In the genomic region with DNA sequence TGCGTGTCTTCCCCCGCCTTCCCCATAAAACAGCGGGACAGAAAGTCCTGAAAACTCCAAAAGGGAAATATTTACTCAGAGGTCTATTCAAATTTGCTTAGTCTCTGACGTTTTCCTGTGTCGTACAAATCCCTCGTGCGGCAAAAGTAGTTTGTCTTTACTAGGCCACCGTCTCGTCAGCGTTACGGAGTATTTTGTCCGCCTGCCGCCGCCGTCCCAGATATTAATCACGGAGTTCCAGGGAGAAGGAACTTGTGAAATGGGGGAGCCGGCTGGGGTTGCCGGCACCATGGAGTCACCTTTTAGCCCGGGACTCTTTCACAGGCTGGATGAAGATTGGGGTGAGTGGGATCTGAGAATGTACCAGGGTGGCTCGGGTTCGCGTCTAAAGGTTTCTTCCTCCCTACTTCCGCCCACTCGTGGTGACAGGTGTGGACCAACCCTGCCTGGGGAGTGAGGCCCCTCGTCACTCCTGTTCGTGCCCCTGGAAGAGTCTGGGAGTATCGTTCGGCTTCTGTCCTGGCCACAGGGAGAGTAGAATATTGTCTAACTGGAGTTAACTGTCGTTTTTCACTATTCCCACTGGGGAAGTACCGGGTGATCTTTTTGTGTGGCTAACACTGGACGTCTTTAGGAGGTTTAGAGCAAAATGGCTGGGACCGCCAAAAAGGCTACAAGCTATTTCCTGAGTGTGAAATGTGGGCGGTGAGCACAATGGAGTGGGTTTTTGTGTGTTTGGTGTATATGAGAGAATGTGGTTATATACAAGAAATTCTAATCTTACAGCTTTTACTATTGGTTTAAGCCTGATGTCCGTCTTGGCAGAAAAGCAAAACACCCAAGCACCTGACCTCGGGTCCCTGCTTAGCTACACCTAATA, we compare ENCODE assay signal across 1 cellular context.
TF ChIP-seq lines count a peak whose summit lies in the region.

A gene with protein sequence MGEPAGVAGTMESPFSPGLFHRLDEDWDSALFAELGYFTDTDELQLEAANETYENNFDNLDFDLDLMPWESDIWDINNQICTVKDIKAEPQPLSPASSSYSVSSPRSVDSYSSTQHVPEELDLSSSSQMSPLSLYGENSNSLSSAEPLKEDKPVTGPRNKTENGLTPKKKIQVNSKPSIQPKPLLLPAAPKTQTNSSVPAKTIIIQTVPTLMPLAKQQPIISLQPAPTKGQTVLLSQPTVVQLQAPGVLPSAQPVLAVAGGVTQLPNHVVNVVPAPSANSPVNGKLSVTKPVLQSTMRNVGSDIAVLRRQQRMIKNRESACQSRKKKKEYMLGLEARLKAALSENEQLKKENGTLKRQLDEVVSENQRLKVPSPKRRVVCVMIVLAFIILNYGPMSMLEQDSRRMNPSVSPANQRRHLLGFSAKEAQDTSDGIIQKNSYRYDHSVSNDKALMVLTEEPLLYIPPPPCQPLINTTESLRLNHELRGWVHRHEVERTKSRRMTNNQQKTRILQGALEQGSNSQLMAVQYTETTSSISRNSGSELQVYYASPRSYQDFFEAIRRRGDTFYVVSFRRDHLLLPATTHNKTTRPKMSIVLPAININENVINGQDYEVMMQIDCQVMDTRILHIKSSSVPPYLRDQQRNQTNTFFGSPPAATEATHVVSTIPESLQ (plus strand): TSS at position 219 of the 880 bp plus-strand sequence. CDS start 41 bp downstream, at position 260.

TF ChIP-seq in K562, 482 proteins besides CTCF, POLR2A, EP300 and RAD21 (continued from another document and continues in another):
- TF ChIP-seq, protein P1, sequence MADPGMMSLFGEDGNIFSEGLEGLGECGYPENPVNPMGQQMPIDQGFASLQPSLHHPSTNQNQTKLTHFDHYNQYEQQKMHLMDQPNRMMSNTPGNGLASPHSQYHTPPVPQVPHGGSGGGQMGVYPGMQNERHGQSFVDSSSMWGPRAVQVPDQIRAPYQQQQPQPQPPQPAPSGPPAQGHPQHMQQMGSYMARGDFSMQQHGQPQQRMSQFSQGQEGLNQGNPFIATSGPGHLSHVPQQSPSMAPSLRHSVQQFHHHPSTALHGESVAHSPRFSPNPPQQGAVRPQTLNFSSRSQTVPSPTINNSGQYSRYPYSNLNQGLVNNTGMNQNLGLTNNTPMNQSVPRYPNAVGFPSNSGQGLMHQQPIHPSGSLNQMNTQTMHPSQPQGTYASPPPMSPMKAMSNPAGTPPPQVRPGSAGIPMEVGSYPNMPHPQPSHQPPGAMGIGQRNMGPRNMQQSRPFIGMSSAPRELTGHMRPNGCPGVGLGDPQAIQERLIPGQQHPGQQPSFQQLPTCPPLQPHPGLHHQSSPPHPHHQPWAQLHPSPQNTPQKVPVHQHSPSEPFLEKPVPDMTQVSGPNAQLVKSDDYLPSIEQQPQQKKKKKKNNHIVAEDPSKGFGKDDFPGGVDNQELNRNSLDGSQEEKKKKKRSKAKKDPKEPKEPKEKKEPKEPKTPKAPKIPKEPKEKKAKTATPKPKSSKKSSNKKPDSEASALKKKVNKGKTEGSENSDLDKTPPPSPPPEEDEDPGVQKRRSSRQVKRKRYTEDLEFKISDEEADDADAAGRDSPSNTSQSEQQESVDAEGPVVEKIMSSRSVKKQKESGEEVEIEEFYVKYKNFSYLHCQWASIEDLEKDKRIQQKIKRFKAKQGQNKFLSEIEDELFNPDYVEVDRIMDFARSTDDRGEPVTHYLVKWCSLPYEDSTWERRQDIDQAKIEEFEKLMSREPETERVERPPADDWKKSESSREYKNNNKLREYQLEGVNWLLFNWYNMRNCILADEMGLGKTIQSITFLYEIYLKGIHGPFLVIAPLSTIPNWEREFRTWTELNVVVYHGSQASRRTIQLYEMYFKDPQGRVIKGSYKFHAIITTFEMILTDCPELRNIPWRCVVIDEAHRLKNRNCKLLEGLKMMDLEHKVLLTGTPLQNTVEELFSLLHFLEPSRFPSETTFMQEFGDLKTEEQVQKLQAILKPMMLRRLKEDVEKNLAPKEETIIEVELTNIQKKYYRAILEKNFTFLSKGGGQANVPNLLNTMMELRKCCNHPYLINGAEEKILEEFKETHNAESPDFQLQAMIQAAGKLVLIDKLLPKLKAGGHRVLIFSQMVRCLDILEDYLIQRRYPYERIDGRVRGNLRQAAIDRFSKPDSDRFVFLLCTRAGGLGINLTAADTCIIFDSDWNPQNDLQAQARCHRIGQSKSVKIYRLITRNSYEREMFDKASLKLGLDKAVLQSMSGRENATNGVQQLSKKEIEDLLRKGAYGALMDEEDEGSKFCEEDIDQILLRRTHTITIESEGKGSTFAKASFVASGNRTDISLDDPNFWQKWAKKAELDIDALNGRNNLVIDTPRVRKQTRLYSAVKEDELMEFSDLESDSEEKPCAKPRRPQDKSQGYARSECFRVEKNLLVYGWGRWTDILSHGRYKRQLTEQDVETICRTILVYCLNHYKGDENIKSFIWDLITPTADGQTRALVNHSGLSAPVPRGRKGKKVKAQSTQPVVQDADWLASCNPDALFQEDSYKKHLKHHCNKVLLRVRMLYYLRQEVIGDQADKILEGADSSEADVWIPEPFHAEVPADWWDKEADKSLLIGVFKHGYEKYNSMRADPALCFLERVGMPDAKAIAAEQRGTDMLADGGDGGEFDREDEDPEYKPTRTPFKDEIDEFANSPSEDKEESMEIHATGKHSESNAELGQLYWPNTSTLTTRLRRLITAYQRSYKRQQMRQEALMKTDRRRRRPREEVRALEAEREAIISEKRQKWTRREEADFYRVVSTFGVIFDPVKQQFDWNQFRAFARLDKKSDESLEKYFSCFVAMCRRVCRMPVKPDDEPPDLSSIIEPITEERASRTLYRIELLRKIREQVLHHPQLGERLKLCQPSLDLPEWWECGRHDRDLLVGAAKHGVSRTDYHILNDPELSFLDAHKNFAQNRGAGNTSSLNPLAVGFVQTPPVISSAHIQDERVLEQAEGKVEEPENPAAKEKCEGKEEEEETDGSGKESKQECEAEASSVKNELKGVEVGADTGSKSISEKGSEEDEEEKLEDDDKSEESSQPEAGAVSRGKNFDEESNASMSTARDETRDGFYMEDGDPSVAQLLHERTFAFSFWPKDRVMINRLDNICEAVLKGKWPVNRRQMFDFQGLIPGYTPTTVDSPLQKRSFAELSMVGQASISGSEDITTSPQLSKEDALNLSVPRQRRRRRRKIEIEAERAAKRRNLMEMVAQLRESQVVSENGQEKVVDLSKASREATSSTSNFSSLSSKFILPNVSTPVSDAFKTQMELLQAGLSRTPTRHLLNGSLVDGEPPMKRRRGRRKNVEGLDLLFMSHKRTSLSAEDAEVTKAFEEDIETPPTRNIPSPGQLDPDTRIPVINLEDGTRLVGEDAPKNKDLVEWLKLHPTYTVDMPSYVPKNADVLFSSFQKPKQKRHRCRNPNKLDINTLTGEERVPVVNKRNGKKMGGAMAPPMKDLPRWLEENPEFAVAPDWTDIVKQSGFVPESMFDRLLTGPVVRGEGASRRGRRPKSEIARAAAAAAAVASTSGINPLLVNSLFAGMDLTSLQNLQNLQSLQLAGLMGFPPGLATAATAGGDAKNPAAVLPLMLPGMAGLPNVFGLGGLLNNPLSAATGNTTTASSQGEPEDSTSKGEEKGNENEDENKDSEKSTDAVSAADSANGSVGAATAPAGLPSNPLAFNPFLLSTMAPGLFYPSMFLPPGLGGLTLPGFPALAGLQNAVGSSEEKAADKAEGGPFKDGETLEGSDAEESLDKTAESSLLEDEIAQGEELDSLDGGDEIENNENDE (IDR thresholded peaks at IDR 0.05; ENCODE audit: low read depth, low read length): no peak
- TF ChIP-seq ZNF707 (CRISPR knock-in tag; conservative IDR thresholded peaks at IDR 0.05): no peak
- TF ChIP-seq, protein P2, sequence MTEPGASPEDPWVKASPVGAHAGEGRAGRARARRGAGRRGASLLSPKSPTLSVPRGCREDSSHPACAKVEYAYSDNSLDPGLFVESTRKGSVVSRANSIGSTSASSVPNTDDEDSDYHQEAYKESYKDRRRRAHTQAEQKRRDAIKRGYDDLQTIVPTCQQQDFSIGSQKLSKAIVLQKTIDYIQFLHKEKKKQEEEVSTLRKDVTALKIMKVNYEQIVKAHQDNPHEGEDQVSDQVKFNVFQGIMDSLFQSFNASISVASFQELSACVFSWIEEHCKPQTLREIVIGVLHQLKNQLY (CRISPR knock-in tag; conservative IDR thresholded peaks at IDR 0.05): no peak
- peak; percentile 91 for TF ChIP-seq MYC (IDR thresholded peaks at IDR 0.05; ENCODE audit: low read depth, low read length)
- no peak for TF ChIP-seq MYC (CRISPR knock-in tag; IDR thresholded peaks at IDR 0.05; ENCODE audit: borderline replicate concordance, low read depth)
- TF ChIP-seq, protein P3, sequence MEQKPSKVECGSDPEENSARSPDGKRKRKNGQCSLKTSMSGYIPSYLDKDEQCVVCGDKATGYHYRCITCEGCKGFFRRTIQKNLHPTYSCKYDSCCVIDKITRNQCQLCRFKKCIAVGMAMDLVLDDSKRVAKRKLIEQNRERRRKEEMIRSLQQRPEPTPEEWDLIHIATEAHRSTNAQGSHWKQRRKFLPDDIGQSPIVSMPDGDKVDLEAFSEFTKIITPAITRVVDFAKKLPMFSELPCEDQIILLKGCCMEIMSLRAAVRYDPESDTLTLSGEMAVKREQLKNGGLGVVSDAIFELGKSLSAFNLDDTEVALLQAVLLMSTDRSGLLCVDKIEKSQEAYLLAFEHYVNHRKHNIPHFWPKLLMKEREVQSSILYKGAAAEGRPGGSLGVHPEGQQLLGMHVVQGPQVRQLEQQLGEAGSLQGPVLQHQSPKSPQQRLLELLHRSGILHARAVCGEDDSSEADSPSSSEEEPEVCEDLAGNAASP (IDR thresholded peaks at IDR 0.05): no peak
- TF ChIP-seq, protein P4, sequence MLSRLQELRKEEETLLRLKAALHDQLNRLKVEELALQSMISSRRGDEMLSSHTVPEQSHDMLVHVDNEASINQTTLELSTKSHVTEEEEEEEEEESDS (CRISPR knock-in tag; IDR thresholded peaks at IDR 0.05): no peak
- TF ChIP-seq, protein P5, sequence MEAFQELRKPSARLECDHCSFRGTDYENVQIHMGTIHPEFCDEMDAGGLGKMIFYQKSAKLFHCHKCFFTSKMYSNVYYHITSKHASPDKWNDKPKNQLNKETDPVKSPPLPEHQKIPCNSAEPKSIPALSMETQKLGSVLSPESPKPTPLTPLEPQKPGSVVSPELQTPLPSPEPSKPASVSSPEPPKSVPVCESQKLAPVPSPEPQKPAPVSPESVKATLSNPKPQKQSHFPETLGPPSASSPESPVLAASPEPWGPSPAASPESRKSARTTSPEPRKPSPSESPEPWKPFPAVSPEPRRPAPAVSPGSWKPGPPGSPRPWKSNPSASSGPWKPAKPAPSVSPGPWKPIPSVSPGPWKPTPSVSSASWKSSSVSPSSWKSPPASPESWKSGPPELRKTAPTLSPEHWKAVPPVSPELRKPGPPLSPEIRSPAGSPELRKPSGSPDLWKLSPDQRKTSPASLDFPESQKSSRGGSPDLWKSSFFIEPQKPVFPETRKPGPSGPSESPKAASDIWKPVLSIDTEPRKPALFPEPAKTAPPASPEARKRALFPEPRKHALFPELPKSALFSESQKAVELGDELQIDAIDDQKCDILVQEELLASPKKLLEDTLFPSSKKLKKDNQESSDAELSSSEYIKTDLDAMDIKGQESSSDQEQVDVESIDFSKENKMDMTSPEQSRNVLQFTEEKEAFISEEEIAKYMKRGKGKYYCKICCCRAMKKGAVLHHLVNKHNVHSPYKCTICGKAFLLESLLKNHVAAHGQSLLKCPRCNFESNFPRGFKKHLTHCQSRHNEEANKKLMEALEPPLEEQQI (IDR thresholded peaks at IDR 0.05): peak; percentile 72
- TF ChIP-seq ZNF766 (CRISPR knock-in tag; conservative IDR thresholded peaks at IDR 0.05): peak; percentile 65; the same call in 1 of the 2 replicates
- TF ChIP-seq SAFB2 (IDR thresholded peaks at IDR 0.05; ENCODE audit: borderline replicate concordance, low read depth, low read length, severe bottlenecking): no peak
- TF ChIP-seq RBBP5 (IDR thresholded peaks at IDR 0.05; ENCODE audit: borderline replicate concordance, insufficient read depth, low read length, poor library complexity, severe bottlenecking): peak; percentile 97
- no peak for TF ChIP-seq PCBP1 (IDR thresholded peaks at IDR 0.05; ENCODE audit: low read depth, low read length, poor library complexity, severe bottlenecking)
- TF ChIP-seq TOE1 (IDR thresholded peaks at IDR 0.05; ENCODE audit: borderline replicate concordance): peak; percentile 95
- TF ChIP-seq TOE1 (CRISPR knock-in tag; IDR thresholded peaks at IDR 0.05; ENCODE audit: borderline replicate concordance, low read depth): no peak
- TF ChIP-seq, protein P6, sequence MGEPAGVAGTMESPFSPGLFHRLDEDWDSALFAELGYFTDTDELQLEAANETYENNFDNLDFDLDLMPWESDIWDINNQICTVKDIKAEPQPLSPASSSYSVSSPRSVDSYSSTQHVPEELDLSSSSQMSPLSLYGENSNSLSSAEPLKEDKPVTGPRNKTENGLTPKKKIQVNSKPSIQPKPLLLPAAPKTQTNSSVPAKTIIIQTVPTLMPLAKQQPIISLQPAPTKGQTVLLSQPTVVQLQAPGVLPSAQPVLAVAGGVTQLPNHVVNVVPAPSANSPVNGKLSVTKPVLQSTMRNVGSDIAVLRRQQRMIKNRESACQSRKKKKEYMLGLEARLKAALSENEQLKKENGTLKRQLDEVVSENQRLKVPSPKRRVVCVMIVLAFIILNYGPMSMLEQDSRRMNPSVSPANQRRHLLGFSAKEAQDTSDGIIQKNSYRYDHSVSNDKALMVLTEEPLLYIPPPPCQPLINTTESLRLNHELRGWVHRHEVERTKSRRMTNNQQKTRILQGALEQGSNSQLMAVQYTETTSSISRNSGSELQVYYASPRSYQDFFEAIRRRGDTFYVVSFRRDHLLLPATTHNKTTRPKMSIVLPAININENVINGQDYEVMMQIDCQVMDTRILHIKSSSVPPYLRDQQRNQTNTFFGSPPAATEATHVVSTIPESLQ (CRISPR knock-in tag; IDR thresholded peaks at IDR 0.05): peak; percentile 79; the same call in 1 of the 2 replicates
- TF ChIP-seq MTA1 (IDR thresholded peaks at IDR 0.05; ENCODE audit: borderline replicate concordance): peak; percentile 71; the same call in 1 of the 2 replicates
- no peak for TF ChIP-seq ZNF57 (CRISPR knock-in tag; IDR thresholded peaks at IDR 0.05)
- peak; percentile 62; the same call in 1 of the 2 replicates for TF ChIP-seq FOXJ2 (tag; IDR thresholded peaks at IDR 0.05)
- peak; percentile 72 for TF ChIP-seq MEIS2 (IDR thresholded peaks at IDR 0.05; ENCODE audit: partially characterized antibody)
- TF ChIP-seq, protein P7, sequence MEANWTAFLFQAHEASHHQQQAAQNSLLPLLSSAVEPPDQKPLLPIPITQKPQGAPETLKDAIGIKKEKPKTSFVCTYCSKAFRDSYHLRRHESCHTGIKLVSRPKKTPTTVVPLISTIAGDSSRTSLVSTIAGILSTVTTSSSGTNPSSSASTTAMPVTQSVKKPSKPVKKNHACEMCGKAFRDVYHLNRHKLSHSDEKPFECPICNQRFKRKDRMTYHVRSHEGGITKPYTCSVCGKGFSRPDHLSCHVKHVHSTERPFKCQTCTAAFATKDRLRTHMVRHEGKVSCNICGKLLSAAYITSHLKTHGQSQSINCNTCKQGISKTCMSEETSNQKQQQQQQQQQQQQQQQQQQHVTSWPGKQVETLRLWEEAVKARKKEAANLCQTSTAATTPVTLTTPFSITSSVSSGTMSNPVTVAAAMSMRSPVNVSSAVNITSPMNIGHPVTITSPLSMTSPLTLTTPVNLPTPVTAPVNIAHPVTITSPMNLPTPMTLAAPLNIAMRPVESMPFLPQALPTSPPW (CRISPR knock-in tag; IDR thresholded peaks at IDR 0.05): 0 out of 2 replicates have a peak, but pooled peaks have one; percentile 36
- peak; percentile 81 for TF ChIP-seq BHLHE40 (IDR thresholded peaks at IDR 0.05; ENCODE audit: low read length)
- TF ChIP-seq ZNF197 (CRISPR knock-in tag; IDR thresholded peaks at IDR 0.05; ENCODE audit: low read depth): no peak
